In genomic region chr3:17213102-17213501, GRCh38 we compare ENCODE assay signal across 1 cellular context.
TF ChIP-seq lines count a peak whose summit lies in the region.

No MANE protein-coding gene starts in this region.

TF ChIP-seq in Ishikawa, 13 proteins besides CTCF, POLR2A, EP300 and RAD21 (continued from another document):
- no peak for TF ChIP-seq REST (IDR thresholded peaks at IDR 0.05; ENCODE audit: low read depth)
